Comparison of ENCODE assay signal across 13 cellular contexts in the genomic region with DNA sequence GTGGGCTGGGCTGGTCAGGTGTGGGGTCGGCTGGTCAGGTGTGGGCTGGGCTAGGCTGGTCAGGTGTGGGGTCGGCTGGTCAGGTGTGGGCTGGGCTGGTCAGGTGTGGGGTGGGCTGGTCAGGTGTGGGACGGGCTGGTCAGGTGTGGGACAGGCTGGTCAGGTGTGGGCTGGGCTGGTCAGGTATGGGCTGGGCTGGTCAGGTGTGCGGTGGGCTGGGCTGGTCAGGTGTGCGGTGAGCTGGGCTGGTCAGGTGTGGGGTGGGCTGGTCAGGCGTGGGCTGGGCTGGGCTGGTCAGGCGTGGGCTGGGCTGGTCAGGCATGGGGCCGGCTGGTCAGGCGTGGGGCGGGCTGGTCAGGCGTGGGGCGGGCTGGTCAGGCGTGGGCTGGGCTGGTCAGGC. TPM values are rescaled to one million over a fixed set of nuclear protein-coding genes. Genes with fewer than 3 reads are reported as not detected.
DNase-seq lines count a peak whose midpoint lies in the region; ATAC-seq and TF ChIP-seq lines count a peak whose summit lies in the region.
"Had no signal": no experiment of that assay in that cellular context is flagged by ENCODE, and none has a peak within 500 bp of the region (broad histone marks: within the 10 kb centered on the region; RNA-seq: fewer than 3 reads in every experiment).

No MANE protein-coding gene starts in this region.

- no peak overlapping the region for H2BK5ac ChIP-seq in neuronal stem cell (ENCODE audit: low read length)

- BruUV-seq in PC-3 (replicated peaks; lab: Mats Ljungman, UMichigan), result no TSS peak

- no peak overlapping the region for H2BK120ac ChIP-seq in neuronal stem cell (ENCODE audit: low read depth, low read length)

- H3K4me1 ChIP-seq in neuronal stem cell (ENCODE audit: control insufficient read depth in 2 of 2, insufficient read depth in 1 of 2, low read depth in 1 of 2, low read length in 2 of 2) (no peaks in the 10 kb centered on the region), PC-3 (ENCODE audit: insufficient read depth, low read length) (no peaks in the 10 kb centered on the region)
- H3K4me1 ChIP-seq: A549 had no signal

- H3K27me3 ChIP-seq in neuronal stem cell (ENCODE audit: control insufficient read depth in 3 of 3, insufficient read depth in 3 of 3, low read depth in 1 of 3, low read length in 3 of 3) (peaks cover 3 to 13% (median 3%) of the 10 kb centered on the region in 3 experiments), PC-3 (ENCODE audit: low read length) (no peaks in the 10 kb centered on the region)

- no peak overlapping the region for H4K91ac ChIP-seq in neuronal stem cell (ENCODE audit: low read depth, low read length, poor library complexity)

- no peak overlapping the region for H3K14ac ChIP-seq in neuronal stem cell (ENCODE audit: low read length)

- H3K36me3 ChIP-seq in neuronal stem cell (replicated peaks in 1 of 2; ENCODE audit: control insufficient read depth in 2 of 2, insufficient read depth in 2 of 2, low read length in 2 of 2) (no peaks in the 10 kb centered on the region), PC-3 (ENCODE audit: low read depth, low read length) (no peaks in the 10 kb centered on the region)

- WGBS in neuronal stem cell (ENCODE audit: extremely low coverage in 2 of 2, insufficient read length in 2 of 2, insufficient replicate concordance in 1 of 2), 2 donors, result no CpG with 5 or more reads among the region's 13 CpGs

- peak; percentile 29 for DNase-seq in CD14-positive monocyte (ENCODE audit: low spot score)
- peak; percentile 80 for DNase-seq in chondrocyte (ENCODE audit: low spot score)
- no peak for DNase-seq in neuronal stem cell (ENCODE audit: low spot score)
- DNase-seq in NCI-H345 treated with DMSO at 0.1 percent for 48 hours (lab: John Stamatoyannopoulos, UW; ENCODE audit: unreplicated experiment), result no peak
- DNase-seq in PC-3, result no peak
- DNase-seq in left colon, result no peak
- DNase-seq: DMS79 had no signal

- H3K4me3 ChIP-seq in neuronal stem cell (ENCODE audit: low read length in 2 of 2), result no peak overlapping the region
- no peak overlapping the region for H3K4me3 ChIP-seq in PC-3 (ENCODE audit: low read length)
- H3K4me3 ChIP-seq: A549, GM12878, GM23338, K562 had no signal

- H3K4me2 ChIP-seq in neuronal stem cell (ENCODE audit: insufficient read depth, low read length, poor library complexity, severe bottlenecking) (no peak overlapping the region), PC-3 (ENCODE audit: low read length) (no peak overlapping the region)
- H3K4me2 ChIP-seq: A549, GM23338 had no signal

- H3K23ac ChIP-seq in neuronal stem cell (ENCODE audit: low read depth, low read length, poor library complexity), result peak overlapping the region; percentile 55

- H3F3A ChIP-seq in PC-3 (ENCODE audit: low read length, unreplicated experiment), result no peaks in the 10 kb centered on the region

- intact Hi-C loops in CD14-positive monocyte (cut with micrococcal nuclease), result no loop called here
- intact Hi-C loops in PC-3 (cut with micrococcal nuclease), result no loop called here
- intact Hi-C loops in left colon (cut with DNase I, micrococcal nuclease), result no loop called here

- CTCF ChIA-PET in PC-3 (lab: Charles Lee), result no interaction called here

- H3K9ac ChIP-seq in neuronal stem cell (ENCODE audit: low read depth, low read length, poor library complexity) (no peak overlapping the region), PC-3 (ENCODE audit: low read length) (no peak overlapping the region)

- peaks cover 0 to 2% of the 10 kb centered on the region in 2 donors for H3K9me3 ChIP-seq in neuronal stem cell (replicated peaks in 1 of 2; ENCODE audit: control insufficient read depth in 2 of 2, insufficient read depth in 1 of 2, low read depth in 1 of 2, low read length in 2 of 2)
- no peaks in the 10 kb centered on the region for H3K9me3 ChIP-seq in PC-3 (ENCODE audit: low read length)
- H3K9me3 ChIP-seq: A549 had no signal

- no peaks in the 10 kb centered on the region for H4K20me1 ChIP-seq in PC-3 (ENCODE audit: low read length)

- no peak overlapping the region for H3K18ac ChIP-seq in neuronal stem cell (ENCODE audit: low read length)

- TF ChIP-seq CTCF in CD14-positive monocyte (IDR thresholded peaks at IDR 0.05) (no peak), chondrocyte (IDR thresholded peaks at IDR 0.05) (no peak), PC-3 (conservative IDR thresholded peaks at IDR 0.05; ENCODE audit: low read depth, low read length) (no peak)

- H3K27ac ChIP-seq in neuronal stem cell (replicated peaks; ENCODE audit: low read length) (no peak overlapping the region), PC-3 (ENCODE audit: low read length) (no peak overlapping the region)
- H3K27ac ChIP-seq: A549 had no signal

- no peaks in the 10 kb centered on the region for H3K79me1 ChIP-seq in neuronal stem cell (ENCODE audit: low read depth, low read length)

- H3K9me3 Mint-ChIP-seq in CD14-positive monocyte (peaks cover 0 to 2% (median 0%) of the 10 kb centered on the region in 7 donors), chondrocyte (ENCODE audit: low read depth) (no peaks in the 10 kb centered on the region)
- H3K9me3 Mint-ChIP-seq: CD4-positive, alpha-beta memory T cell; GM23338 had no signal

- no peak overlapping the region for H4K8ac ChIP-seq in neuronal stem cell (ENCODE audit: low read depth, low read length)

- H2BK15ac ChIP-seq in neuronal stem cell (ENCODE audit: low read length), result no peak overlapping the region

- H3K36me3 Mint-ChIP-seq in CD14-positive monocyte (peaks cover 2 to 3% of the 10 kb centered on the region in 2 donors), chondrocyte (ENCODE audit: low read depth) (no peaks in the 10 kb centered on the region)
- H3K36me3 Mint-ChIP-seq: CD4-positive, alpha-beta memory T cell had no signal

- POLR2A ChIA-PET in PC-3 (lab: Charles Lee; ENCODE audit: unreplicated experiment), result no interaction called here

- no peak overlapping the region for H2BK12ac ChIP-seq in neuronal stem cell (ENCODE audit: low read length)

- peaks cover 29% of the 10 kb centered on the region for H3K4me1 Mint-ChIP-seq in CD14-positive monocyte
- no peaks in the 10 kb centered on the region for H3K4me1 Mint-ChIP-seq in chondrocyte (ENCODE audit: low read depth)

- no peaks in the 10 kb centered on the region for H3K9me2 ChIP-seq in PC-3 (replicated peaks; ENCODE audit: low read length)

- H3K4ac ChIP-seq in neuronal stem cell (ENCODE audit: low read length), result no peak overlapping the region

- H3K79me2 ChIP-seq in PC-3 (ENCODE audit: low read length), result no peaks in the 10 kb centered on the region

- peak overlapping the region in 2 of 7 donors; percentile 97 to 99 for H3K27ac Mint-ChIP-seq in CD14-positive monocyte
- no peak overlapping the region for H3K27ac Mint-ChIP-seq in chondrocyte (ENCODE audit: unreplicated experiment)
- H3K27ac Mint-ChIP-seq: GM23338 had no signal

- ATAC-seq in PC-3 (no peak), left colon (no peak), HG03045 (IDR thresholded peaks at IDR 0.05; ENCODE audit: unreplicated experiment) (no peak)
- ATAC-seq: A549, GM12878, GM23338, K562 had no signal

- H2AK5ac ChIP-seq in neuronal stem cell (ENCODE audit: low read depth, low read length), result no peak overlapping the region

- no peak overlapping the region for H3K4me3 Mint-ChIP-seq in CD14-positive monocyte
- H3K4me3 Mint-ChIP-seq in chondrocyte (ENCODE audit: unreplicated experiment), result no peak overlapping the region
- H3K4me3 Mint-ChIP-seq: GM23338 had no signal

- H2AFZ ChIP-seq in neuronal stem cell (ENCODE audit: low read length), result no peak overlapping the region
- H2AFZ ChIP-seq in PC-3 (ENCODE audit: low read length), result no peak overlapping the region
- H2AFZ ChIP-seq: GM23338 had no signal

- H3K27me3 Mint-ChIP-seq in CD14-positive monocyte (ENCODE audit: low read depth in 3 of 3) (peaks cover 0 to 4% (median 0%) of the 10 kb centered on the region in 3 donors), chondrocyte (ENCODE audit: low read depth) (no peaks in the 10 kb centered on the region)
- H3K27me3 Mint-ChIP-seq: CD4-positive, alpha-beta memory T cell had no signal

RNA-seq across cellular contexts. Expression of a gene that starts 6.3 kb away (rescaled TPM):
- polyA plus RNA-seq in CD14-positive monocyte, result 1 to 10 TPM in 1 of 2 donors, under 1 TPM in 1; 0.46 to 1.5 TPM
- total RNA-seq in chondrocyte (23.3 to 32.6 TPM (median 24.8 TPM) in 3 replicates), PC-3 (2014; rRNA removed) (7.9 and 8.8 TPM in 2 replicates), left colon (1 to 10 TPM; 3.1 to 3.3 TPM)
- polyA plus RNA-seq in neuronal stem cell (2013, experiment 1 of 2), result 12.4 TPM
- 11.8 TPM for polyA plus RNA-seq in neuronal stem cell (2013, experiment 2 of 2)

RNA-seq across cellular contexts. Expression of a gene that starts 9.1 kb away (rescaled TPM):
- 1 to 10 TPM; 5.4 to 5.6 TPM for polyA plus RNA-seq in CD14-positive monocyte
- 73.8 to 86.7 TPM (median 76.4 TPM) in 3 replicates for total RNA-seq in chondrocyte
- polyA plus RNA-seq in neuronal stem cell (2013, experiment 1 of 2), result 60.6 TPM
- 58.5 TPM for polyA plus RNA-seq in neuronal stem cell (2013, experiment 2 of 2)
- 164 and 218 TPM in 2 replicates for total RNA-seq in PC-3 (2014; rRNA removed)
- total RNA-seq in left colon, result 10 to 100 TPM; 84.8 to 86.1 TPM

RNA-seq across cellular contexts. Expression of a gene that starts 25.7 kb away (rescaled TPM):
- under 1 TPM; 0.21 to 0.24 TPM for polyA plus RNA-seq in CD14-positive monocyte
- total RNA-seq in chondrocyte (18.3 to 71.4 TPM (median 68.7 TPM) in 3 replicates), PC-3 (2014; rRNA removed) (25.9 and 28.4 TPM in 2 replicates), left colon (1 to 10 TPM; 1.2 to 7.2 TPM)
- polyA plus RNA-seq in neuronal stem cell (2013, experiment 1 of 2), result 11.0 TPM
- 10.6 TPM for polyA plus RNA-seq in neuronal stem cell (2013, experiment 2 of 2)

RNA-seq across cellular contexts. Expression of a gene that starts 31.6 kb away (rescaled TPM):
- 100 to 1,000 TPM; 138 to 168 TPM for polyA plus RNA-seq in CD14-positive monocyte
- total RNA-seq in chondrocyte (99.7 to 129 TPM (median 100 TPM) in 3 replicates), PC-3 (2014; rRNA removed) (283 and 310 TPM in 2 replicates), left colon (100 to 1,000 TPM; 118 to 130 TPM)
- polyA plus RNA-seq in neuronal stem cell (2013, experiment 1 of 2), result 147 TPM
- polyA plus RNA-seq in neuronal stem cell (2013, experiment 2 of 2), result 144 TPM

RNA-seq across cellular contexts. Expression of a gene that starts 52.6 kb away (rescaled TPM):
- 1 to 10 TPM; 2.5 to 6.6 TPM for polyA plus RNA-seq in CD14-positive monocyte
- total RNA-seq in chondrocyte (21.1 to 24.2 TPM (median 21.8 TPM) in 3 replicates), PC-3 (2014; rRNA removed) (38.6 and 50.4 TPM in 2 replicates), left colon (10 to 100 TPM; 29.6 to 37.0 TPM)
- polyA plus RNA-seq in neuronal stem cell (2013, experiment 1 of 2), result 40.1 TPM
- polyA plus RNA-seq in neuronal stem cell (2013, experiment 2 of 2), result 41.3 TPM

Comparison
In these comparisons a context has a peak if more than half of its experiments do, and no peak if none do; other contexts are left out.
1. DNase-seq: peak in CD14-positive monocyte (single experiment) and chondrocyte (single experiment); none in neuronal stem cell (single experiment), NCI-H345 treated with DMSO at 0.1 percent for 48 hours (single experiment), PC-3 (single experiment) and left colon (0 of 2).